8 cellular contexts compared by ENCODE assay signal in genomic region chr21:45820171-45821091, GRCh38.
DNase-seq lines count a peak whose midpoint lies in the region; ATAC-seq and TF ChIP-seq lines count a peak whose summit lies in the region.

No MANE protein-coding gene starts in this region.

- H3K23me2 ChIP-seq in H9 (ENCODE audit: insufficient read length, low read depth, low read length, poor library complexity, severe bottlenecking) = peaks cover 2% of the 10 kb centered on the region

- peaks cover 26 to 35% of the 10 kb centered on the region in 2 experiments for H3K4me1 Mint-ChIP-seq in H9
- peaks cover 16% of the 10 kb centered on the region for H3K4me1 Mint-ChIP-seq in central memory CD8-positive, alpha-beta T cell

- H3K4ac ChIP-seq in H9 (ENCODE audit: low read depth, low read length) = no peak overlapping the region

- H4K20me1 ChIP-seq in H9 (ENCODE audit: control insufficient read depth, insufficient read depth, insufficient read length) = no peaks in the 10 kb centered on the region

- no peaks in the 10 kb centered on the region for H3K9me3 ChIP-seq in H9 (ENCODE audit: control insufficient read depth, low read depth, low read length)

- no peak overlapping the region for H2BK5ac ChIP-seq in H9 (ENCODE audit: insufficient read length, low read length)

- no peak overlapping the region for H3K9ac ChIP-seq in H9 (ENCODE audit: extremely low read depth, insufficient read length, low read length)

- no peak overlapping the region for H4K5ac ChIP-seq in H9 (ENCODE audit: insufficient read length, low read depth, low read length)

- no peak overlapping the region for H2BK15ac ChIP-seq in H9 (ENCODE audit: low read depth, low read length)

- intact Hi-C loops in left colon (cut with DNase I, micrococcal nuclease) = loop anchor here in 1 of 2 donors (10.0 kb wide), 1 partner anchor 346 kb away; no protein-coding TSS in a partner anchor

- WGBS in H9 (ENCODE audit: extremely low coverage, insufficient read length, low lambda C conversion rate) = no CpG with 5 or more reads among the region's 31 CpGs

- no peak overlapping the region for H2BK20ac ChIP-seq in H9 (ENCODE audit: low read depth, low read length, poor library complexity, severe bottlenecking)

- no peaks in the 10 kb centered on the region for H3K79me1 ChIP-seq in H9 (ENCODE audit: insufficient read depth, low read depth, low read length, poor library complexity, severe bottlenecking)

- H3K56ac ChIP-seq in H9 (ENCODE audit: insufficient read length, low read depth, low read length) = no peak overlapping the region

- H3K4me3 Mint-ChIP-seq in H9 = no peak overlapping the region
- H3K4me3 Mint-ChIP-seq in central memory CD8-positive, alpha-beta T cell = no peak overlapping the region

- H3K4me1 ChIP-seq in H9 (ENCODE audit: insufficient read depth, low read length) = no peaks in the 10 kb centered on the region

- DNase-seq in AG09319 (ENCODE audit: extremely low read depth, low read depth) = peak; percentile 73
- DNase-seq in H9 = peak; percentile 93
- peak; percentile 66 for DNase-seq in NCI-H510A treated with DMSO at 0.1 percent for 48 hours (lab: John Stamatoyannopoulos, UW)
- DNase-seq in activated CD4-positive, alpha-beta T cell treated with anti-CD3 and anti-CD28 coated beads for 1 hour = peak; percentile 69
- peak; percentile 52 to 59 for DNase-seq in central memory CD8-positive, alpha-beta T cell (ENCODE audit: low spot score in 2 of 2)
- DNase-seq in left colon = peak; percentile 72 to 81
- peak; percentile 85 for DNase-seq in stimulated activated CD4-positive, alpha-beta T cell treated with anti-CD3 and anti-CD28 coated beads, Interleukin-4, amount 100 ng/mL, for 1 hour

- H2AK5ac ChIP-seq in H9 (ENCODE audit: insufficient read length, low read length) = no peak overlapping the region

- H3K27me3 Mint-ChIP-seq in H9 (ENCODE audit: low read depth) = no peaks in the 10 kb centered on the region; the same call in 1 of the 2 replicates
- H3K27me3 Mint-ChIP-seq in central memory CD8-positive, alpha-beta T cell = peaks cover 62% of the 10 kb centered on the region

- H3K18ac ChIP-seq in H9 (ENCODE audit: insufficient read length, low read depth, low read length) = no peak overlapping the region

- H3K36me3 Mint-ChIP-seq in H9 (ENCODE audit: insufficient read depth in 1 of 3, low read depth in 3 of 3) = no peaks in the 10 kb centered on the region
- peaks cover 2% of the 10 kb centered on the region for H3K36me3 Mint-ChIP-seq in central memory CD8-positive, alpha-beta T cell (ENCODE audit: insufficient read depth)

- H3K27ac ChIP-seq in H9 (ENCODE audit: insufficient read length, low read depth, low read length) = no peak overlapping the region

- H2BK120ac ChIP-seq in H9 (ENCODE audit: low read depth, low read length, poor library complexity, severe bottlenecking) = no peak overlapping the region

- no peaks in the 10 kb centered on the region for H3K27me3 ChIP-seq in H9 (ENCODE audit: insufficient read depth, low read length)

- no peaks in the 10 kb centered on the region for H3K79me2 ChIP-seq in H9 (ENCODE audit: insufficient read depth, low read length)

- H3K27ac Mint-ChIP-seq in H9 = peak overlapping the region in 1 of 3 experiments; percentile 52; a peak in 1 of 7 replicates
- H3K27ac Mint-ChIP-seq in central memory CD8-positive, alpha-beta T cell (ENCODE audit: low read depth) = no peak overlapping the region

- no peak overlapping the region for H2AFZ ChIP-seq in H9 (ENCODE audit: low read length)

- H3K14ac ChIP-seq in H9 (ENCODE audit: insufficient read depth, low read length) = no peak overlapping the region

- H3K23ac ChIP-seq in H9 (ENCODE audit: insufficient read length, low read depth, low read length) = no peak overlapping the region

- no peak overlapping the region for H4K8ac ChIP-seq in H9 (replicated peaks; ENCODE audit: insufficient read length, low read depth, low read length)

- ATAC-seq in central memory CD8-positive, alpha-beta T cell (replicated peaks; ENCODE audit: extremely low read depth, poor library complexity, severe bottlenecking) = peak; percentile 40
- ATAC-seq in left colon (peak; percentile 93), GM21737 (IDR thresholded peaks at IDR 0.05; ENCODE audit: unreplicated experiment) (no peak)

- no peaks in the 10 kb centered on the region for H3K9me3 Mint-ChIP-seq in H9
- H3K9me3 Mint-ChIP-seq in central memory CD8-positive, alpha-beta T cell = no peaks in the 10 kb centered on the region

- TF ChIP-seq CTCF in AG09319 (IDR thresholded peaks at IDR 0.05; ENCODE audit: low read depth, low read length) (peak; percentile 87), H9 (conservative IDR thresholded peaks at IDR 0.05) (peak; percentile 95)

- no peak overlapping the region for H2BK12ac ChIP-seq in H9 (ENCODE audit: insufficient read length, low read depth, low read length)

- no peak overlapping the region for H3T11ph ChIP-seq in H9 (ENCODE audit: low read length)

- H4K91ac ChIP-seq in H9 (ENCODE audit: insufficient read length, low read depth, low read length) = no peak overlapping the region

- no peak overlapping the region for H3K4me2 ChIP-seq in H9 (ENCODE audit: insufficient read depth, insufficient read length, low read length)
